Comparison of ENCODE assay signal across 37 cellular contexts in genomic region chr6:148944608-148945007, GRCh38.
"Had no signal": no experiment of that assay in that cellular context is flagged by ENCODE, and none has a peak within 500 bp of the region (broad histone marks: within the 10 kb centered on the region; RNA-seq: fewer than 3 reads in every experiment).

No MANE protein-coding gene starts in this region.

- H3K4me1 ChIP-seq: ascending aorta, breast epithelium had no signal

- ATAC-seq: activated CD8-positive, alpha-beta T cell treated with anti-CD3 and anti-CD28 coated beads for 36 hours; activated naive CD8-positive, alpha-beta T cell treated with anti-CD3 and anti-CD28 coated beads, Interleukin-2, amount 50 U/mL, for 24 hours; body of pancreas had no signal

- H3K9me3 ChIP-seq: ascending aorta, body of pancreas, breast epithelium had no signal

- H3K27me3 ChIP-seq: ascending aorta, body of pancreas, brain microvascular endothelial cell, breast epithelium had no signal

- H3K4me3 ChIP-seq: ascending aorta, body of pancreas, breast epithelium had no signal

- H3K9me3 Mint-ChIP-seq: activated B cell treated with CpG ODN at 0.5 μM for 24 hours; activated CD4-positive, alpha-beta memory T cell treated with anti-CD3 and anti-CD28 coated beads for 36 hours; activated CD4-positive, alpha-beta T cell treated with anti-CD3 and anti-CD28 coated beads, Interleukin-2, amount 10 ng/mL, durations not matched to agents 24 days and 14 days; activated CD8-positive, alpha-beta T cell treated with anti-CD3 and anti-CD28 coated beads for 36 hours; activated naive CD4-positive, alpha-beta T cell treated with anti-CD3 and anti-CD28 coated beads, Interleukin-2, amount 10 ng/mL, durations not matched to agents 7 days and 5 days; activated naive CD4-positive, alpha-beta T cell treated with anti-CD3 and anti-CD28 coated beads, Interleukin-2, amount 50 U/mL, for 24 hours; activated naive CD8-positive, alpha-beta T cell treated with anti-CD3 and anti-CD28 coated beads, Interleukin-2, amount 10 ng/mL, durations not matched to agents 7 days and 5 days; activated naive CD8-positive, alpha-beta T cell treated with anti-CD3 and anti-CD28 coated beads, Interleukin-2, amount 50 U/mL, for 24 hours; activated T-cell treated with anti-CD3 and anti-CD28 coated beads, Interleukin-2, amount 50 U/mL, for 4 hours; activated T-cell treated with anti-CD3 and anti-CD28 coated beads, Interleukin-2, amount 50 U/mL, for 72 hours; activated T-helper 1 cell treated with anti-CD3 and anti-CD28 coated beads, Interleukin-12 subunit alpha, Interleukin-12 subunit beta, Interleukin-2, Interleukin-4 antibody, amounts not matched to agents 30 ng/mL and 10 ng/mL and 1 ng/mL, durations not matched to agents 14 hours and 24 hours and 36 hours; activated T-helper 17 cell treated with anti-CD3 and anti-CD28 coated beads, Interleukin-2, amount 50 U/mL, for 72 hours; T-helper 1 cell treated with Interleukin-12 subunit alpha and Interleukin-12 subunit beta and Interleukin-4 antibody, amounts not matched to agents 30 μg/mL and 1 μg/mL, for 36 hours; T-helper 2 cell treated with Interferon-gamma antibody and Interleukin-4, amounts not matched to agents 5 μg/mL and 100 μg/mL, for 36 hours had no signal

- H3K36me3 ChIP-seq: ascending aorta, brain microvascular endothelial cell, breast epithelium had no signal

- H3K36me3 Mint-ChIP-seq: activated CD4-positive, alpha-beta memory T cell treated with anti-CD3 and anti-CD28 coated beads for 36 hours; activated naive CD4-positive, alpha-beta T cell treated with anti-CD3 and anti-CD28 coated beads, Interleukin-2, amount 10 ng/mL, durations not matched to agents 7 days and 5 days; activated naive CD4-positive, alpha-beta T cell treated with anti-CD3 and anti-CD28 coated beads, Interleukin-2, amount 50 U/mL, for 24 hours; activated naive CD8-positive, alpha-beta T cell treated with anti-CD3 and anti-CD28 coated beads, Interleukin-2, amount 10 ng/mL, durations not matched to agents 7 days and 5 days had no signal

- H3K27ac Mint-ChIP-seq: activated B cell treated with CpG ODN at 0.5 μM for 24 hours; activated CD4-positive, alpha-beta memory T cell treated with anti-CD3 and anti-CD28 coated beads for 36 hours; activated CD4-positive, alpha-beta T cell treated with anti-CD3 and anti-CD28 coated beads, Interleukin-2, amount 10 ng/mL, durations not matched to agents 24 days and 14 days; activated CD8-positive, alpha-beta T cell treated with anti-CD3 and anti-CD28 coated beads for 36 hours; activated naive CD4-positive, alpha-beta T cell treated with anti-CD3 and anti-CD28 coated beads, Interleukin-2, amount 10 ng/mL, durations not matched to agents 7 days and 5 days; activated naive CD4-positive, alpha-beta T cell treated with anti-CD3 and anti-CD28 coated beads, Interleukin-2, amount 50 U/mL, for 24 hours; activated naive CD8-positive, alpha-beta T cell; activated naive CD8-positive, alpha-beta T cell treated with anti-CD3 and anti-CD28 coated beads, Interleukin-2, amount 10 ng/mL, durations not matched to agents 7 days and 5 days; activated naive CD8-positive, alpha-beta T cell treated with anti-CD3 and anti-CD28 coated beads, Interleukin-2, amount 50 U/mL, for 24 hours; activated T-cell treated with anti-CD3 and anti-CD28 coated beads, Interleukin-2, amount 50 U/mL, for 72 hours; activated T-helper 1 cell treated with anti-CD3 and anti-CD28 coated beads, Interleukin-12 subunit alpha, Interleukin-12 subunit beta, Interleukin-2, Interleukin-4 antibody, amounts not matched to agents 30 ng/mL and 10 ng/mL and 1 ng/mL, durations not matched to agents 14 hours and 24 hours and 36 hours; activated T-helper 17 cell treated with anti-CD3 and anti-CD28 coated beads, Interleukin-2, amount 50 U/mL, for 72 hours; T-helper 1 cell treated with Interleukin-12 subunit alpha and Interleukin-12 subunit beta and Interleukin-4 antibody, amounts not matched to agents 30 μg/mL and 1 μg/mL, for 36 hours; T-helper 2 cell treated with Interferon-gamma antibody and Interleukin-4, amounts not matched to agents 5 μg/mL and 100 μg/mL, for 36 hours had no signal

- H3K4me1 Mint-ChIP-seq: activated naive CD4-positive, alpha-beta T cell treated with anti-CD3 and anti-CD28 coated beads, Interleukin-2, amount 10 ng/mL, durations not matched to agents 7 days and 5 days; activated naive CD4-positive, alpha-beta T cell treated with anti-CD3 and anti-CD28 coated beads, Interleukin-2, amount 50 U/mL, for 24 hours; activated naive CD8-positive, alpha-beta T cell treated with anti-CD3 and anti-CD28 coated beads, Interleukin-2, amount 50 U/mL, for 24 hours had no signal

- DNase-seq: activated B cell treated with CpG ODN at 0.5 μM for 24 hours; activated CD4-positive, alpha-beta memory T cell treated with anti-CD3 and anti-CD28 coated beads for 36 hours; activated CD4-positive, alpha-beta T cell treated with anti-CD3 and anti-CD28 coated beads for 4 hours; activated CD4-positive, alpha-beta T cell treated with anti-CD3 and anti-CD28 coated beads, Interleukin-2, amount 10 ng/mL, durations not matched to agents 24 days and 14 days; activated CD4-positive, alpha-beta T cell treated with anti-CD3 and anti-CD28 coated beads, Interleukin-2, amount 50 U/mL, for 1 hour; activated CD4-positive, alpha-beta T cell treated with anti-CD3 and anti-CD28 coated beads, Interleukin-2, amount 50 U/mL, for 4 hours; activated CD4-positive, CD25-positive, alpha-beta regulatory T cell treated with anti-CD3 and anti-CD28 coated beads, Interleukin-2, amount 50 U/mL, for 72 hours; activated CD8-positive, alpha-beta memory T cell treated with anti-CD3 and anti-CD28 coated beads, Interleukin-2, amount 50 U/mL, for 4 hours; activated CD8-positive, alpha-beta T cell treated with anti-CD3 and anti-CD28 coated beads for 36 hours; activated effector memory CD4-positive, alpha-beta T cell treated with anti-CD3 and anti-CD28 coated beads, Interleukin-2, amount 50 U/mL, for 16 hours; activated gamma-delta T cell treated with Interleukin-2 at 50 U/mL for 16 hours; activated naive CD4-positive, alpha-beta T cell; activated naive CD4-positive, alpha-beta T cell treated with anti-CD3 and anti-CD28 coated beads, Interleukin-2, amount 10 ng/mL, durations not matched to agents 7 days and 5 days; activated naive CD8-positive, alpha-beta T cell treated with anti-CD3 and anti-CD28 coated beads, Interleukin-2, amount 10 ng/mL, durations not matched to agents 7 days and 5 days; activated naive CD8-positive, alpha-beta T cell treated with anti-CD3 and anti-CD28 coated beads, Interleukin-2, amount 50 U/mL, for 24 hours; activated T-cell treated with anti-CD3 and anti-CD28 coated beads for 4 hours; activated T-cell treated with anti-CD3 and anti-CD28 coated beads, Interleukin-2, amount 50 U/mL, for 1 hour; activated T-cell treated with anti-CD3 and anti-CD28 coated beads, Interleukin-2, amount 50 U/mL, for 4 hours; activated T-cell treated with anti-CD3 and anti-CD28 coated beads, Interleukin-2, amount 50 U/mL, for 72 hours; amygdala; anterior cingulate cortex; body of pancreas; brain microvascular endothelial cell; central memory CD4-positive, alpha-beta T cell; T-helper 1 cell; T-helper 2 cell; T-helper 9 cell had no signal

- H3K27ac ChIP-seq: ascending aorta, body of pancreas, brain microvascular endothelial cell, breast epithelium, VCaP had no signal

- H3K27me3 Mint-ChIP-seq: activated B cell treated with CpG ODN at 0.5 μM for 24 hours; activated CD4-positive, alpha-beta memory T cell treated with anti-CD3 and anti-CD28 coated beads for 36 hours; activated CD8-positive, alpha-beta T cell treated with anti-CD3 and anti-CD28 coated beads for 36 hours; activated naive CD8-positive, alpha-beta T cell treated with anti-CD3 and anti-CD28 coated beads, Interleukin-2, amount 50 U/mL, for 24 hours; activated T-helper 17 cell treated with anti-CD3 and anti-CD28 coated beads, Interleukin-2, amount 50 U/mL, for 72 hours had no signal

- H3K4me3 Mint-ChIP-seq: activated B cell treated with CpG ODN at 0.5 μM for 24 hours; activated CD4-positive, alpha-beta memory T cell treated with anti-CD3 and anti-CD28 coated beads for 36 hours; activated CD4-positive, alpha-beta T cell treated with anti-CD3 and anti-CD28 coated beads, Interleukin-2, amount 10 ng/mL, durations not matched to agents 24 days and 14 days; activated CD8-positive, alpha-beta T cell treated with anti-CD3 and anti-CD28 coated beads for 36 hours; activated naive CD4-positive, alpha-beta T cell treated with anti-CD3 and anti-CD28 coated beads, Interleukin-2, amount 10 ng/mL, durations not matched to agents 7 days and 5 days; activated naive CD4-positive, alpha-beta T cell treated with anti-CD3 and anti-CD28 coated beads, Interleukin-2, amount 50 U/mL, for 24 hours; activated naive CD8-positive, alpha-beta T cell; activated naive CD8-positive, alpha-beta T cell treated with anti-CD3 and anti-CD28 coated beads, Interleukin-2, amount 10 ng/mL, durations not matched to agents 7 days and 5 days; activated naive CD8-positive, alpha-beta T cell treated with anti-CD3 and anti-CD28 coated beads, Interleukin-2, amount 50 U/mL, for 24 hours; activated T-cell treated with anti-CD3 and anti-CD28 coated beads, Interleukin-2, amount 50 U/mL, for 4 hours; activated T-helper 1 cell treated with anti-CD3 and anti-CD28 coated beads, Interleukin-12 subunit alpha, Interleukin-12 subunit beta, Interleukin-2, Interleukin-4 antibody, amounts not matched to agents 30 ng/mL and 10 ng/mL and 1 ng/mL, durations not matched to agents 14 hours and 24 hours and 36 hours; activated T-helper 17 cell treated with anti-CD3 and anti-CD28 coated beads, Interleukin-2, amount 50 U/mL, for 72 hours; T-helper 1 cell treated with Interleukin-12 subunit alpha and Interleukin-12 subunit beta and Interleukin-4 antibody, amounts not matched to agents 30 μg/mL and 1 μg/mL, for 36 hours; T-helper 2 cell treated with Interferon-gamma antibody and Interleukin-4, amounts not matched to agents 5 μg/mL and 100 μg/mL, for 36 hours had no signal

- FAIRE-seq: TTC549 had no signal
